29 cellular contexts compared by ENCODE assay signal in the genomic region with DNA sequence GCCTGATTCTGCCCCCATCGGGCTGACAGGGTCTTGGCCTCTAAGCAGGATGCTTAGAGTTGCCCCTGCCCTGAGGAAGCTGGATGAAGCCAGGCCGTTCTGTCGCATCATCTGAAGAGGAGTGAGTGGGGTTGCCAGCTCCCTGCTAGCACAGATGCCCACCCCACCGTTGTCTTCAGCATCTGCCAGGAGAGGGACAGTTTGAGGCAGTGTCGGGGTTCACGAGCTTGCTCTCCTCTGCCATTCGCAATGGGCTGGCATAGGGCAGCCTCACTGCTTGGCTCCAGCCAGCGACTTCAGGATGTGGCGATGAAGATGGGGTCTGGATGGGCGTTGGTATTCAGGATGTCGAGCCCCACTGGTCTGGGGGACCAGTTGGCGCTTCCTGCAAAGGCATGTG.
"Had no signal": no experiment of that assay in that cellular context is flagged by ENCODE, and none has a peak within 500 bp of the region (broad histone marks: within the 10 kb centered on the region; RNA-seq: fewer than 3 reads in every experiment).

No MANE protein-coding gene starts in this region.

- H3K9me3 Mint-ChIP-seq: dendritic cell treated with granulocyte-macrophage colony-stimulating factor and Interleukin-4, amounts not matched to agents 40 ng/mL and 50 ng/mL, for 4 days; effector memory CD8-positive, alpha-beta T cell; endodermal cell; memory B cell had no signal

- H3K27ac ChIP-seq: epithelial cell of prostate, esophagus squamous epithelium, gastrocnemius medialis, heart right ventricle had no signal

- H3K36me3 ChIP-seq: esophagus squamous epithelium, gastrocnemius medialis, heart right ventricle had no signal

- H3K4me3 ChIP-seq: esophagus squamous epithelium, gastrocnemius medialis, heart right ventricle, lung had no signal

- ATAC-seq: effector memory CD8-positive, alpha-beta T cell; esophagus mucosa; gastrocnemius medialis; left colon; left lobe of liver; left ventricle myocardium superior had no signal

- H3K27ac Mint-ChIP-seq: dendritic cell treated with granulocyte-macrophage colony-stimulating factor and Interleukin-4, amounts not matched to agents 40 ng/mL and 50 ng/mL, for 4 days; effector memory CD8-positive, alpha-beta T cell; endodermal cell; memory B cell had no signal

- FAIRE-seq: colon, endometrium, islet of Langerhans, keratinocyte had no signal

- H3K4me3 Mint-ChIP-seq: dendritic cell treated with granulocyte-macrophage colony-stimulating factor and Interleukin-4, amounts not matched to agents 40 ng/mL and 50 ng/mL, for 4 days; effector memory CD8-positive, alpha-beta T cell; endodermal cell; memory B cell had no signal

- H3K9me3 ChIP-seq: esophagus squamous epithelium, gastrocnemius medialis, heart right ventricle had no signal

- H3K4me1 Mint-ChIP-seq: memory B cell had no signal

- H3K36me3 Mint-ChIP-seq: memory B cell had no signal

- H3K4me1 ChIP-seq: esophagus squamous epithelium had no signal

- DNase-seq: cerebellar nuclear complex; cortex of kidney; effector CD8-positive, alpha-beta T cell; effector memory CD8-positive, alpha-beta T cell; endodermal cell; erythroblast; esophagus squamous epithelium; foreskin fibroblast; foreskin melanocyte; gastrocnemius medialis; glutamatergic neuron; head of caudate nucleus; heart right ventricle; hippocampal formation; left colon; mammary epithelial cell; mesendoderm; midbrain had no signal

- H3K27me3 ChIP-seq: gastrocnemius medialis had no signal
